6 cellular contexts compared by ENCODE assay signal in the genomic region with DNA sequence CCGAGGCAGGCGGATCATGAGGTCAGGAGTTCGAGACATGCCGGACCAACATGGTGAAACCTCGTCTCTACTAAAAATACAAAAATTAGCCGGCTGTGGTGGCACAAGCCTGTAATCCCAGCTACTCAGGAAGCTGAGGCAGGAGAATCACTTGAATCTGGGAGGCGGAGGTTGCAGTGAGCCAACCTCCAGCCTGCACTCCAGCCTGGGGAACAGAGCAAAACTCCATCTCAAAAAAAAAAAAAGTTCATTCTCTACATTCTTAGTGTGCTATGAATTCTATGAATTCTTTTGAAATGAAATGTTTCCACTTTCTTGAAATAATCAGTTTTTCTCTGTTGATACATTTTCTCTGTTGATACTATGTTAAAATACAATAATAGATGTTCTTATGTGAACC. TPM values are rescaled to one million over a fixed set of nuclear protein-coding genes. Genes with fewer than 3 reads are reported as not detected.
"Had no signal": no experiment of that assay in that cellular context is flagged by ENCODE, and none has a peak within 500 bp of the region (broad histone marks: within the 10 kb centered on the region; RNA-seq: fewer than 3 reads in every experiment).

No MANE protein-coding gene starts in this region.

RNA-seq across cellular contexts. Expression of gene DSC3, which starts 4.9 kb away (rescaled TPM):
- total RNA-seq: activated CD4-positive, alpha-beta T cell treated with anti-CD3 and anti-CD28 coated beads, Interleukin-2, amount 10 ng/mL, durations not matched to agents 7 days and 5 days; activated CD8-positive, alpha-beta T cell treated with anti-CD3 and anti-CD28 coated beads, Interleukin-2, amount 10 ng/mL, durations not matched to agents 7 days and 5 days; activated naive CD8-positive, alpha-beta T cell treated with anti-CD3 and anti-CD28 coated beads, Interleukin-2, amount 10 ng/mL, durations not matched to agents 7 days and 5 days; activated T-helper 2 cell treated with anti-CD3 and anti-CD28 coated beads, Interferon-gamma antibody, Interleukin-2, Interleukin-4, amounts not matched to agents 10 μg/mL and 5 μg/mL and 100 μg/mL, durations not matched to agents 14 hours and 24 hours and 36 hours; SJCRH30 had no signal
- polyA plus RNA-seq: SK-N-SH had no signal
